Comparison of ENCODE assay signal across 15 cellular contexts in genomic region chr6:41416165-41416837, GRCh38.
DNase-seq lines count a peak whose midpoint lies in the region; ATAC-seq and TF ChIP-seq lines count a peak whose summit lies in the region.
"Had no signal": no experiment of that assay in that cellular context is flagged by ENCODE, and none has a peak within 500 bp of the region (broad histone marks: within the 10 kb centered on the region; RNA-seq: fewer than 3 reads in every experiment).

No MANE protein-coding gene starts in this region.

- no peak overlapping the region for H2AK5ac ChIP-seq in H9 (ENCODE audit: insufficient read length, low read length)

- H3K23ac ChIP-seq in H9 (ENCODE audit: insufficient read length, low read depth, low read length): no peak overlapping the region

- H3F3A ChIP-seq in SK-N-SH (replicated peaks; ENCODE audit: insufficient read depth): no peaks in the 10 kb centered on the region

- H3K4me1 Mint-ChIP-seq in H9: peaks cover 12 to 35% of the 10 kb centered on the region in 2 experiments

- H3K4me3 ChIP-seq in SK-N-SH (ENCODE audit: low read depth in 2 of 2, low read length in 1 of 2): no peak overlapping the region
- H3K4me3 ChIP-seq in iPS-15b (ENCODE audit: low read depth, low read length): peak overlapping the region; percentile 1

- no peak overlapping the region for H3K4ac ChIP-seq in H9 (ENCODE audit: low read depth, low read length)

- H3K4me3 Mint-ChIP-seq in H9: no peak overlapping the region; a peak in 1 of 5 replicates

- no peak for TF ChIP-seq RAD21 in SK-N-SH (IDR thresholded peaks at IDR 0.05; ENCODE audit: low read length)

- no peak overlapping the region for H4K8ac ChIP-seq in H9 (replicated peaks; ENCODE audit: insufficient read length, low read depth, low read length)

- no peak overlapping the region for H2BK15ac ChIP-seq in H9 (ENCODE audit: low read depth, low read length)

- no peaks in the 10 kb centered on the region for H3K79me1 ChIP-seq in H9 (ENCODE audit: insufficient read depth, low read depth, low read length, poor library complexity, severe bottlenecking)

- H3K9me3 ChIP-seq in SK-N-SH: no peaks in the 10 kb centered on the region
- H3K9me3 ChIP-seq in iPS-15b (ENCODE audit: control insufficient read depth, insufficient read depth, low read length): no peaks in the 10 kb centered on the region
- no peaks in the 10 kb centered on the region for H3K9me3 ChIP-seq in H9 (ENCODE audit: control insufficient read depth, low read depth, low read length)

- TF ChIP-seq EP300 in SK-N-SH (IDR thresholded peaks at IDR 0.05; ENCODE audit: borderline replicate concordance in 1 of 2, low read depth in 1 of 2, low read length in 1 of 2): no peak

- ATAC-seq in SK-N-SH treated with all-trans-retinoic acid at 6 μM for 48 hours: no peak; the same call in 2 of the 3 replicates
- ATAC-seq in HG02885 (IDR thresholded peaks at IDR 0.05; ENCODE audit: poor library complexity, unreplicated experiment): no peak

- no peaks in the 10 kb centered on the region for H3K27me3 Mint-ChIP-seq in H9 (ENCODE audit: low read depth)

- H3K4me1 ChIP-seq in SK-N-SH (ENCODE audit: control insufficient read depth in 1 of 2, insufficient read depth in 2 of 2, low read depth in 1 of 2, low read length in 1 of 2) (no peaks in the 10 kb centered on the region; a peak in 1 of 4 replicates), iPS-15b (ENCODE audit: control insufficient read depth, insufficient read depth, low read length) (no peaks in the 10 kb centered on the region), H9 (ENCODE audit: insufficient read depth, low read length) (no peaks in the 10 kb centered on the region)

- H2BK5ac ChIP-seq in H9 (ENCODE audit: insufficient read length, low read length): no peak overlapping the region

- H3K56ac ChIP-seq in H9 (ENCODE audit: insufficient read length, low read depth, low read length): no peak overlapping the region

- H2BK12ac ChIP-seq in H9 (ENCODE audit: insufficient read length, low read depth, low read length): no peak overlapping the region

- no peak overlapping the region for H2BK120ac ChIP-seq in H9 (ENCODE audit: low read depth, low read length, poor library complexity, severe bottlenecking)

- H3K79me2 ChIP-seq in SK-N-SH (ENCODE audit: insufficient read depth) (no peaks in the 10 kb centered on the region), H9 (ENCODE audit: insufficient read depth, low read length) (no peaks in the 10 kb centered on the region)

- DNase-seq in SK-N-SH (peak; percentile 54), NCI-H82 (lab: John Stamatoyannopoulos, UW) (peak; percentile 94), H9 (no peak)
- DNase-seq in activated naive CD4-positive, alpha-beta T cell treated with Interleukin-2 at 50 U/mL for 16 hours: no peak
- DNase-seq: CD4-positive, alpha-beta memory T cell; Kasumi-1; naive thymus-derived CD4-positive, alpha-beta T cell; NCI-H187; stimulated activated CD4-positive, alpha-beta T cell treated with anti-CD3 and anti-CD28 coated beads, Interleukin-12 subunit alpha, Interleukin-12 subunit beta, amount 100 ng/mL, for 4 hours; stimulated activated naive CD4-positive, alpha-beta T cell had no signal

- H3K9me3 Mint-ChIP-seq in H9: peaks cover 0 to 3% of the 10 kb centered on the region in 2 experiments; a peak in 2 of 5 replicates

- no peaks in the 10 kb centered on the region; a peak in 1 of 7 replicates for H3K36me3 Mint-ChIP-seq in H9 (ENCODE audit: insufficient read depth in 1 of 3, low read depth in 3 of 3)
- H3K36me3 Mint-ChIP-seq: CD4-positive, alpha-beta memory T cell had no signal

- H3K18ac ChIP-seq in H9 (ENCODE audit: insufficient read length, low read depth, low read length): no peak overlapping the region

- H3K27ac ChIP-seq in SK-N-SH (ENCODE audit: low read depth in 2 of 2, low read length in 1 of 2): no peak overlapping the region
- H3K27ac ChIP-seq in temporal lobe (ENCODE audit: low read depth, low read length): peak overlapping the region; percentile 2
- no peak overlapping the region for H3K27ac ChIP-seq in H9 (ENCODE audit: insufficient read length, low read depth, low read length)
- H3K27ac ChIP-seq: VCaP had no signal

- H3K4me2 ChIP-seq in SK-N-SH (no peak overlapping the region), H9 (ENCODE audit: insufficient read depth, insufficient read length, low read length) (no peak overlapping the region)

- H3K9me2 ChIP-seq in SK-N-SH: no peaks in the 10 kb centered on the region

- H3K27me3 ChIP-seq in SK-N-SH (ENCODE audit: insufficient read depth) (peaks cover 86% of the 10 kb centered on the region), iPS-15b (ENCODE audit: control insufficient read depth, insufficient read depth, low read length) (peaks cover 98% of the 10 kb centered on the region), H9 (ENCODE audit: insufficient read depth, low read length) (peaks cover 71% of the 10 kb centered on the region)

- no peaks in the 10 kb centered on the region for H3K36me3 ChIP-seq in SK-N-SH (replicated peaks in 1 of 2; ENCODE audit: control insufficient read depth in 1 of 2, insufficient read depth in 2 of 2, low read length in 1 of 2)
- H3K36me3 ChIP-seq in iPS-15b (ENCODE audit: control insufficient read depth, insufficient read depth, low read length): no peaks in the 10 kb centered on the region

- H2AFZ ChIP-seq in SK-N-SH (ENCODE audit: low read depth) (no peak overlapping the region), H9 (ENCODE audit: low read length) (no peak overlapping the region)

- no peaks in the 10 kb centered on the region for H4K20me1 ChIP-seq in SK-N-SH (ENCODE audit: insufficient read depth)
- peaks cover 4% of the 10 kb centered on the region for H4K20me1 ChIP-seq in H9 (ENCODE audit: control insufficient read depth, insufficient read depth, insufficient read length)

- CTCF ChIA-PET in SK-N-SH (lab: Yijun Ruan, JAX): interaction anchor here (0.6 to 2.9 kb wide), 7 partner anchors 9 to 266 kb away, joined by 3 to 8 read pairs (median 3); no protein-coding TSS in a partner anchor

- TF ChIP-seq CTCF in SK-N-SH (IDR thresholded peaks at IDR 0.05) (no peak), H9 (conservative IDR thresholded peaks at IDR 0.05) (no peak)

- no peak overlapping the region for H3K9ac ChIP-seq in SK-N-SH
- H3K9ac ChIP-seq in iPS-15b (ENCODE audit: low read depth, low read length): no peak overlapping the region
- no peak overlapping the region for H3K9ac ChIP-seq in H9 (ENCODE audit: extremely low read depth, insufficient read length, low read length)

- POLR2A ChIA-PET in SK-N-SH (lab: Yijun Ruan, JAX): no interaction called here

- H3K14ac ChIP-seq in H9 (ENCODE audit: insufficient read depth, low read length): no peak overlapping the region

- H3K27ac Mint-ChIP-seq in H9: no peak overlapping the region
- H3K27ac Mint-ChIP-seq: naive thymus-derived CD4-positive, alpha-beta T cell had no signal

- H2BK20ac ChIP-seq in H9 (ENCODE audit: low read depth, low read length, poor library complexity, severe bottlenecking): no peak overlapping the region

- 16% methylated on average over 12 of the region's 12 CpGs for WGBS in SK-N-SH (ENCODE audit: low lambda C conversion rate)
- WGBS in H9 (ENCODE audit: extremely low coverage, insufficient read length, low lambda C conversion rate): no CpG with 5 or more reads among the region's 12 CpGs

- H3K23me2 ChIP-seq in H9 (ENCODE audit: insufficient read length, low read depth, low read length, poor library complexity, severe bottlenecking): no peaks in the 10 kb centered on the region

- no peak overlapping the region for H3T11ph ChIP-seq in H9 (ENCODE audit: low read length)

- H4K91ac ChIP-seq in H9 (ENCODE audit: insufficient read length, low read depth, low read length): no peak overlapping the region

- no peak overlapping the region for H4K5ac ChIP-seq in H9 (ENCODE audit: insufficient read length, low read depth, low read length)

TF ChIP-seq in SK-N-SH, 30 proteins besides CTCF, POLR2A, EP300 and RAD21 (continues in another document):
- TF ChIP-seq TAF1 (IDR thresholded peaks at IDR 0.05; ENCODE audit: borderline replicate concordance, low read depth, low read length) (no peak), NRF1 (IDR thresholded peaks at IDR 0.05; ENCODE audit: low read depth, low read length) (no peak), ZBTB33 (IDR thresholded peaks at IDR 0.05; ENCODE audit: borderline replicate concordance, low read depth) (no peak), GABPA (IDR thresholded peaks at IDR 0.05; ENCODE audit: low read depth) (no peak)

TF ChIP-seq in SK-N-SH treated with all-trans-retinoic acid at 6 μM for 48 hours, 23 proteins besides CTCF, POLR2A, EP300 and RAD21 (continues in another document):
- TF ChIP-seq ZNF8 (CRISPR knock-in tag; IDR thresholded peaks at IDR 0.05): no peak
- no peak for TF ChIP-seq ZNF70 (CRISPR knock-in tag; IDR thresholded peaks at IDR 0.05)
- no peak for TF ChIP-seq PATZ1 (CRISPR knock-in tag; IDR thresholded peaks at IDR 0.05; ENCODE audit: borderline replicate concordance)
- no peak for TF ChIP-seq RARB (CRISPR knock-in tag; IDR thresholded peaks at IDR 0.05)
- TF ChIP-seq CREB5 (CRISPR knock-in tag; IDR thresholded peaks at IDR 0.05; ENCODE audit: low read depth): no peak
- no peak for TF ChIP-seq ESRRG (CRISPR knock-in tag; IDR thresholded peaks at IDR 0.05)
- TF ChIP-seq CSDC2 (CRISPR knock-in tag; IDR thresholded peaks at IDR 0.05): no peak

Comparison
In these comparisons a context has a peak if more than half of its experiments do, and no peak if none do; other contexts are left out.
1. DNase-seq: peak in SK-N-SH (single experiment) and NCI-H82 (single experiment); none in activated naive CD4-positive, alpha-beta T cell treated with Interleukin-2 at 50 U/mL for 16 hours (single experiment) and H9 (single experiment).